9 cellular contexts compared by ENCODE assay signal in the genomic region with DNA sequence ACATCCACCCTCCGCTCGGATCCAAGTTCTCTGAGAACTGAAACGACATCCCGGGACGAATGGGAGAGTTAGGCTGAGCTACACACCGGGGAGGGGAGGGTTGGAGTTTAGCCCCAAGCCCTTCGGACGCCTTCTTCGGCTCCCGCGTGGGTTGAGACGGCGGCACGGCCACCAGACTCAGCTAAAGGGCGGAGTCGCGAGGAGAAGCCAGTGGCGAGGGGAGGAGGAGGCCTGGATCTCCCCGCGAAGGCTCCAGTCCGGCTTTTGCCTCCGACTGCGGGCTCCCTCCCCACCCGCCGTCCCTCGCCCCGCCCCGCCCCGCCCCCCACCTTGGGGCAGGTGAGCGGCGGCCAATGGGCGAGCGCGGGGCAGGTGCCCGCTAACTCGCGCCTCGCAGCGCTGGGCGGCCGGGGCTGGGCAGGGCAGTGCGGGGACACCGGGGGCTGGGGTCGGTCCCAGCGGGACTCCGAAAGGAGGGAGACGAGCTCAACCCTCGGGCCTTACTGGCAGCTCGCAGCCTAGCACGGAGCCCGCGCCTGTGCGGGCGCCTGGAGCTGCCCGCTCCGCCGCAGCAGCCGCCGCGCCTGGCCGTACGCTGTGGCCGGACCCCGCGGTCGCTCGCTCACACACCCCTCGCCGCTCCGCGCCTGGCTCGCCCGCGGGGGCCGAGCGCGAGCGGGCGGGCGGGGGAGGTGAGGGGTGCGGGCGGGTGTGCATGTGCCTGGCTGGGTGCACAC. TPM values are rescaled to one million over a fixed set of nuclear protein-coding genes. Genes with fewer than 3 reads are reported as not detected.
DNase-seq lines count a peak whose midpoint lies in the region; ATAC-seq and TF ChIP-seq lines count a peak whose summit lies in the region.
"Had no signal": no experiment of that assay in that cellular context is flagged by ENCODE, and none has a peak within 500 bp of the region (broad histone marks: within the 10 kb centered on the region; RNA-seq: fewer than 3 reads in every experiment).

A gene (plus strand): TSS at position 382 of the 737 bp plus-strand sequence. CDS start 334 bp downstream, at position 716.

- peak; percentile 42 for ATAC-seq in HG03095 (IDR thresholded peaks at IDR 0.05; ENCODE audit: unreplicated experiment)

- intact Hi-C loops in activated T-helper 2 cell treated with anti-CD3 and anti-CD28 coated beads, Interferon-gamma antibody, Interleukin-2, Interleukin-4, amounts not matched to agents 10 μg/mL and 5 μg/mL and 100 μg/mL, durations not matched to agents 14 hours and 24 hours and 36 hours (cut with micrococcal nuclease): loop anchor here (5.0 kb wide), 1 partner anchor 55 kb away; no protein-coding TSS in a partner anchor

- no peaks in the 10 kb centered on the region for H3K9me3 Mint-ChIP-seq in activated T-helper 2 cell treated with anti-CD3 and anti-CD28 coated beads, Interferon-gamma antibody, Interleukin-2, Interleukin-4, amounts not matched to agents 10 μg/mL and 5 μg/mL and 100 μg/mL, durations not matched to agents 14 hours and 24 hours and 36 hours

- H3K4me1 Mint-ChIP-seq in activated T-helper 2 cell treated with anti-CD3 and anti-CD28 coated beads, Interferon-gamma antibody, Interleukin-2, Interleukin-4, amounts not matched to agents 10 μg/mL and 5 μg/mL and 100 μg/mL, durations not matched to agents 14 hours and 24 hours and 36 hours (ENCODE audit: low read depth): peaks cover 8% of the 10 kb centered on the region

- H3K4me3 ChIP-seq in retinal pigment epithelial cell (ENCODE audit: low read length): peak within 1 kb of the TSS; percentile 30

- peak within 1 kb of the TSS; percentile 41 for H3K4me3 Mint-ChIP-seq in activated T-helper 2 cell treated with anti-CD3 and anti-CD28 coated beads, Interferon-gamma antibody, Interleukin-2, Interleukin-4, amounts not matched to agents 10 μg/mL and 5 μg/mL and 100 μg/mL, durations not matched to agents 14 hours and 24 hours and 36 hours (ENCODE audit: low read depth)

- peak; percentile 35 for DNase-seq in SIG-M5 treated with dmso at 0.1 percent for 504 hours (lab: John Stamatoyannopoulos, UW; ENCODE audit: unreplicated experiment)
- DNase-seq in SIG-M5 (lab: John Stamatoyannopoulos, UW): no peak
- peak; percentile 43 to 77 for DNase-seq in NCI-H446 (lab: John Stamatoyannopoulos, UW)
- DNase-seq in activated T-helper 2 cell treated with anti-CD3 and anti-CD28 coated beads, Interferon-gamma antibody, Interleukin-2, Interleukin-4, amounts not matched to agents 10 μg/mL and 5 μg/mL and 100 μg/mL, durations not matched to agents 14 hours and 24 hours and 36 hours (ENCODE audit: low spot score): no peak
- peak; percentile 9 for DNase-seq in hepatic stellate cell (ENCODE audit: low spot score)
- DNase-seq in retinal pigment epithelial cell (ENCODE audit: low read depth): no peak
- no peak for DNase-seq in RKO (ENCODE audit: low spot score)

- H3K36me3 Mint-ChIP-seq in activated T-helper 2 cell treated with anti-CD3 and anti-CD28 coated beads, Interferon-gamma antibody, Interleukin-2, Interleukin-4, amounts not matched to agents 10 μg/mL and 5 μg/mL and 100 μg/mL, durations not matched to agents 14 hours and 24 hours and 36 hours (ENCODE audit: low read depth): no peaks in the 10 kb centered on the region

- no peak within 1 kb of the TSS for H3K27ac Mint-ChIP-seq in activated T-helper 2 cell treated with anti-CD3 and anti-CD28 coated beads, Interferon-gamma antibody, Interleukin-2, Interleukin-4, amounts not matched to agents 10 μg/mL and 5 μg/mL and 100 μg/mL, durations not matched to agents 14 hours and 24 hours and 36 hours

- TF ChIP-seq CTCF in retinal pigment epithelial cell (conservative IDR thresholded peaks at IDR 0.05; ENCODE audit: low read depth, low read length): no peak

- H3K27me3 Mint-ChIP-seq in activated T-helper 2 cell treated with anti-CD3 and anti-CD28 coated beads, Interferon-gamma antibody, Interleukin-2, Interleukin-4, amounts not matched to agents 10 μg/mL and 5 μg/mL and 100 μg/mL, durations not matched to agents 14 hours and 24 hours and 36 hours (ENCODE audit: low read depth): peaks cover 71% of the 10 kb centered on the region

RNA-seq across cellular contexts. Expression of the gene that starts here (rescaled TPM):
- total RNA-seq in activated T-helper 2 cell treated with anti-CD3 and anti-CD28 coated beads, Interferon-gamma antibody, Interleukin-2, Interleukin-4, amounts not matched to agents 10 μg/mL and 5 μg/mL and 100 μg/mL, durations not matched to agents 14 hours and 24 hours and 36 hours: not detected in 2 replicates
- total RNA-seq: subcutaneous adipose tissue had no signal

Comparison
In these comparisons a context has a peak if more than half of its experiments do, and no peak if none do; other contexts are left out.
1. DNase-seq: peak in SIG-M5 treated with dmso at 0.1 percent for 504 hours (single experiment), NCI-H446 (2 of 2) and hepatic stellate cell (single experiment); none in SIG-M5 (single experiment), activated T-helper 2 cell treated with anti-CD3 and anti-CD28 coated beads, Interferon-gamma antibody, Interleukin-2, Interleukin-4, amounts not matched to agents 10 μg/mL and 5 μg/mL and 100 μg/mL, durations not matched to agents 14 hours and 24 hours and 36 hours (single experiment), retinal pigment epithelial cell (single experiment) and RKO (single experiment).